In the genomic region with DNA sequence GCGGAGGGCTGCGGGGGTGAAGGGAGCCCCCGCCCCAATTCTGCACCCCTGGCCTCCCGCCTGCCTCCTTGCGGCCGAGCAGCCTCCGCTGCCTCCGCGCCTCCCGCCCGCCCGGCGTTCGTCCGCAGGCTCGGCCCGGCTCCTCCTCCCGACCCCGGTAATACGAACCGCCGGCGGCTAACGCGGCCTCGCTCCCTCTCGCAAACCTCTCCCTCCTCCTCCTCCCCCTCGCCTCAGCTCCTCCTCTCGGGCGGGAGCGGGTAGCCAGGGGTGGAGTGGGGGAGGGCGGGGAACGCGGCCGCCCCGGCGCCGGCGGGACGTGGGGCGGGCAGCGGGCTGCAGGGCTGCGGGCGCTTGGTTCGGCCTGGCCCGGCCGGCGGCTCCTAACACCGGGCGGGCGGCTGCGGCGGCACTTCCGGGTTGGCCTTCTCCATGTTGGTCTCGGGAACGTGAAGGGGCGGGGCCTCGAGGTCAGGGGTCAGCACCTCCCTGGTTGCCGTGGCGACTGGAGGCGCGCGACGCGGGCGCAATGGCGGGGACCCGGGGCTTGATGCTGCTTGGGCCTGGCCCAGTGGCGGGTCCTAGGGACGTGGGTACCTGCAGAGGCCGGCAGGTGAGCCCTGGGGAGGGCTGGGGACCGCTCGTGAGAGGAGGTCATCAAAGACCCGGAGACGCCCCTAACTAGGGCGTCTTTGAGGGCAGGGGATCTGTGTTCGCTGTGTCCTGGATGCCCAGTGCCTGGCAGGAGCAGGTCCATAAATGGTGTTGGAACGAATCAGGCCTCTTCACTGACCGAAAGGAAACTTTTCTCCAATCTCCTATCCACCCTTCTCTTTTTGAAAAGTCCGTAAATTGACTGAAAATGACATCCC, we compare ENCODE assay signal across 1 cellular context.
TF ChIP-seq lines count a peak whose summit lies in the region.

A gene with protein sequence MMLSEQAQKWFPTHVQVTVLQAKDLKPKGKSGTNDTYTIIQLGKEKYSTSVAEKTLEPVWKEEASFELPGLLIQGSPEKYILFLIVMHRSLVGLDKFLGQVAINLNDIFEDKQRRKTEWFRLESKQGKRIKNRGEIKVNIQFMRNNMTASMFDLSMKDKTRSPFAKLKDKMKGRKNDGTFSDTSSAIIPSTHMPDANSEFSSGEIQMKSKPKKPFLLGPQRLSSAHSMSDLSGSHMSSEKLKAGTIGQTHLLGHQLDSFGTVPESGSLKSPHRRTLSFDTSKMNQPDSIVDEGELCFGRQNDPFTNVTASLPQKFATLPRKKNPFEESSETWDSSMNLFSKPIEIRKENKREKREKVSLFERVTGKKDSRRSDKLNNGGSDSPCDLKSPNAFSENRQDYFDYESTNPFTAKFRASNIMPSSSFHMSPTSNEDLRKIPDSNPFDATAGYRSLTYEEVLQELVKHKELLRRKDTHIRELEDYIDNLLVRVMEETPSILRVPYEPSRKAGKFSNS (minus strand): TSS at position 451 of the 872 bp plus-strand sequence. CDS start 778 bp downstream, outside the sequence.

TF ChIP-seq in Ishikawa, 13 proteins besides CTCF, POLR2A, EP300 and RAD21 (continued from another document):
- TF ChIP-seq, protein P1, sequence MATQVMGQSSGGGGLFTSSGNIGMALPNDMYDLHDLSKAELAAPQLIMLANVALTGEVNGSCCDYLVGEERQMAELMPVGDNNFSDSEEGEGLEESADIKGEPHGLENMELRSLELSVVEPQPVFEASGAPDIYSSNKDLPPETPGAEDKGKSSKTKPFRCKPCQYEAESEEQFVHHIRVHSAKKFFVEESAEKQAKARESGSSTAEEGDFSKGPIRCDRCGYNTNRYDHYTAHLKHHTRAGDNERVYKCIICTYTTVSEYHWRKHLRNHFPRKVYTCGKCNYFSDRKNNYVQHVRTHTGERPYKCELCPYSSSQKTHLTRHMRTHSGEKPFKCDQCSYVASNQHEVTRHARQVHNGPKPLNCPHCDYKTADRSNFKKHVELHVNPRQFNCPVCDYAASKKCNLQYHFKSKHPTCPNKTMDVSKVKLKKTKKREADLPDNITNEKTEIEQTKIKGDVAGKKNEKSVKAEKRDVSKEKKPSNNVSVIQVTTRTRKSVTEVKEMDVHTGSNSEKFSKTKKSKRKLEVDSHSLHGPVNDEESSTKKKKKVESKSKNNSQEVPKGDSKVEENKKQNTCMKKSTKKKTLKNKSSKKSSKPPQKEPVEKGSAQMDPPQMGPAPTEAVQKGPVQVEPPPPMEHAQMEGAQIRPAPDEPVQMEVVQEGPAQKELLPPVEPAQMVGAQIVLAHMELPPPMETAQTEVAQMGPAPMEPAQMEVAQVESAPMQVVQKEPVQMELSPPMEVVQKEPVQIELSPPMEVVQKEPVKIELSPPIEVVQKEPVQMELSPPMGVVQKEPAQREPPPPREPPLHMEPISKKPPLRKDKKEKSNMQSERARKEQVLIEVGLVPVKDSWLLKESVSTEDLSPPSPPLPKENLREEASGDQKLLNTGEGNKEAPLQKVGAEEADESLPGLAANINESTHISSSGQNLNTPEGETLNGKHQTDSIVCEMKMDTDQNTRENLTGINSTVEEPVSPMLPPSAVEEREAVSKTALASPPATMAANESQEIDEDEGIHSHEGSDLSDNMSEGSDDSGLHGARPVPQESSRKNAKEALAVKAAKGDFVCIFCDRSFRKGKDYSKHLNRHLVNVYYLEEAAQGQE (IDR thresholded peaks at IDR 0.05; ENCODE audit: low read depth), result no peak
- TF ChIP-seq, protein P2, sequence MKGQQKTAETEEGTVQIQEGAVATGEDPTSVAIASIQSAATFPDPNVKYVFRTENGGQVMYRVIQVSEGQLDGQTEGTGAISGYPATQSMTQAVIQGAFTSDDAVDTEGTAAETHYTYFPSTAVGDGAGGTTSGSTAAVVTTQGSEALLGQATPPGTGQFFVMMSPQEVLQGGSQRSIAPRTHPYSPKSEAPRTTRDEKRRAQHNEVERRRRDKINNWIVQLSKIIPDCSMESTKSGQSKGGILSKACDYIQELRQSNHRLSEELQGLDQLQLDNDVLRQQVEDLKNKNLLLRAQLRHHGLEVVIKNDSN (IDR thresholded peaks at IDR 0.05), result no peak
- no peak for TF ChIP-seq NFIC (IDR thresholded peaks at IDR 0.05)
- TF ChIP-seq FOXM1 (IDR thresholded peaks at IDR 0.05; ENCODE audit: borderline replicate concordance, low read depth), result no peak
- no peak for TF ChIP-seq CEBPB (IDR thresholded peaks at IDR 0.05)
- TF ChIP-seq TEAD4 (IDR thresholded peaks at IDR 0.05), result no peak
- TF ChIP-seq TCF12 (IDR thresholded peaks at IDR 0.05; ENCODE audit: low read depth), result peak; percentile 61
